In the genomic region with DNA sequence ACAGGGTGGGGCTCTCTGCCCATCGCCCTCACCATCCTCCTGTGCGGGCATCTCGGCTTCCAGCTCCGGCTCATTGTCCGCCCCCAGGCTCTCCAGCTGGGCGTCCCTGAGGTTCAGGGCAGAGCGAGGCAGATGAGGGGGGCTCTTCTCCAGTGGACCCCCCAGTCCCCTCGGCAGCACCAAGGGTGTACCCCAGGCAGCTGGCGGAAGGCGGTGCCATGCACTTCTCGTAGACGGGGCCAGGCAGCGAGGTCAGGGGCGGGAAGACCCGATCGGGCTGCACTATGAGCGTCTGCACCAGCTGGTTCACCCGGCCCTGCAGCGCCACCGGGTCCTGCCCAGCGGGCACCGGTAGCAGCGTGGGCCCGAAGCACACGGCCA, we compare ENCODE assay signal across 1 cellular context.
TF ChIP-seq lines count a peak whose summit lies in the region.

No MANE protein-coding gene starts in this region.

TF ChIP-seq in GM12878, 131 proteins besides CTCF, POLR2A, EP300 and RAD21:
- TF ChIP-seq BMI1 (IDR thresholded peaks at IDR 0.05; ENCODE audit: borderline replicate concordance), result no peak
- TF ChIP-seq BHLHE40 (IDR thresholded peaks at IDR 0.05; ENCODE audit: borderline replicate concordance in 1 of 2, low read depth in 2 of 2, low read length in 1 of 2), result no peak
- TF ChIP-seq ZNF274 (IDR thresholded peaks at IDR 0.05; ENCODE audit: insufficient read depth, insufficient read length), result no peak
- no peak for TF ChIP-seq CHD2 (IDR thresholded peaks at IDR 0.05; ENCODE audit: borderline replicate concordance, low read depth, low read length)
- no peak for TF ChIP-seq ETV6 (conservative IDR thresholded peaks at IDR 0.05 in 1 of 2, IDR thresholded peaks at IDR 0.05 in 1 of 2; ENCODE audit: borderline replicate concordance in 1 of 2, low read depth in 1 of 2)
- TF ChIP-seq POLR2AphosphoS2 (IDR thresholded peaks at IDR 0.05; ENCODE audit: low read depth, low read length), result no peak
- no peak for TF ChIP-seq MTA3 (IDR thresholded peaks at IDR 0.05; ENCODE audit: borderline replicate concordance, low read length)
